24 cellular contexts compared by ENCODE assay signal in genomic region chr2:112693596-112693995, GRCh38. TPM values are rescaled to one million over a fixed set of nuclear protein-coding genes. Genes with fewer than 3 reads are reported as not detected.
DNase-seq lines count a peak whose midpoint lies in the region; ATAC-seq and TF ChIP-seq lines count a peak whose summit lies in the region.
"Had no signal": no experiment of that assay in that cellular context is flagged by ENCODE, and none has a peak within 500 bp of the region (broad histone marks: within the 10 kb centered on the region; RNA-seq: fewer than 3 reads in every experiment).

No MANE protein-coding gene starts in this region.

- H3K9me3 Mint-ChIP-seq in activated CD4-positive, alpha-beta T cell treated with anti-CD3 and anti-CD28 coated beads, Interleukin-2, amount 10 ng/mL, durations not matched to agents 7 days and 5 days = no peaks in the 10 kb centered on the region
- no peaks in the 10 kb centered on the region for H3K9me3 Mint-ChIP-seq in endodermal cell
- no peaks in the 10 kb centered on the region for H3K9me3 Mint-ChIP-seq in stimulated activated memory B cell treated with anti-CD40 and anti-IgM and Interleukin-4, amounts not matched to agents 10 μg/mL and 1 μg/mL and 100 μg/mL, for 72 hours
- H3K9me3 Mint-ChIP-seq: activated T-helper 2 cell treated with anti-CD3 and anti-CD28 coated beads, Interferon-gamma antibody, Interleukin-2, Interleukin-4, amounts not matched to agents 10 μg/mL and 5 μg/mL and 100 μg/mL, durations not matched to agents 14 hours and 24 hours and 36 hours; CD4-positive, alpha-beta T cell; naive B cell had no signal

- TF ChIP-seq EP300 in esophagus muscularis mucosa (IDR thresholded peaks at IDR 0.05) = no peak

- no peaks in the 10 kb centered on the region for H3K36me3 ChIP-seq in Panc1 (ENCODE audit: control insufficient read depth, insufficient read depth, low read length)
- H3K36me3 ChIP-seq in endodermal cell (ENCODE audit: control insufficient read depth, insufficient read depth, low read length) = no peaks in the 10 kb centered on the region
- no peaks in the 10 kb centered on the region for H3K36me3 ChIP-seq in esophagus muscularis mucosa

- TF ChIP-seq POLR2A in esophagus muscularis mucosa (IDR thresholded peaks at IDR 0.05; ENCODE audit: low read depth) = no peak

- intact Hi-C loops in Panc1 (cut with micrococcal nuclease; ENCODE audit: unreplicated experiment) = no loop called here
- intact Hi-C loops in esophagus muscularis mucosa (cut with DNase I) = no loop called here

- DNase-seq in activated CD4-positive, alpha-beta T cell treated with anti-CD3 and anti-CD28 coated beads, Interleukin-2, amount 10 ng/mL, durations not matched to agents 7 days and 5 days = no peak
- DNase-seq in activated CD4-positive, alpha-beta T cell treated with anti-CD3 and anti-CD28 coated beads, Interleukin-2, amount 50 U/mL, for 4 hours = no peak
- DNase-seq in Panc1 (ENCODE audit: low read depth, low spot score) = no peak
- DNase-seq in endodermal cell = no peak
- no peak for DNase-seq in ureter (ENCODE audit: low spot score)
- DNase-seq in esophagus muscularis mucosa (ENCODE audit: extremely low spot score) = no peak
- DNase-seq: CD4-positive, alpha-beta T cell; foreskin melanocyte; hypothalamus; KG1; naive B cell; NCI-H1048; NCI-H2081 treated with DMSO at 0.1 percent for 48 hours; NCI-H510A; posterior cingulate gyrus; Right ventricle myocardium superior had no signal

- BruUV-seq in Panc1 (replicated peaks; lab: Mats Ljungman, UMichigan) = no TSS peak

- H3K9me3 ChIP-seq in Panc1 (ENCODE audit: control insufficient read depth, insufficient read depth, low read depth, low read length) = no peaks in the 10 kb centered on the region
- no peaks in the 10 kb centered on the region for H3K9me3 ChIP-seq in endodermal cell (ENCODE audit: control insufficient read depth, low read length)
- no peaks in the 10 kb centered on the region for H3K9me3 ChIP-seq in esophagus muscularis mucosa

- CTCF ChIA-PET in activated CD4-positive, alpha-beta T cell treated with anti-CD3 and anti-CD28 coated beads, Interleukin-2, amount 10 ng/mL, durations not matched to agents 7 days and 5 days (lab: Charles Lee) = interaction anchor here (1.1 to 3.4 kb wide), 6 partner anchors 8 to 93 kb away, joined by 3 to 27 read pairs (median 8); no protein-coding TSS in a partner anchor
- CTCF ChIA-PET in Panc1 (lab: Charles Lee) = no interaction called here

- H3K27me3 Mint-ChIP-seq in activated CD4-positive, alpha-beta T cell treated with anti-CD3 and anti-CD28 coated beads, Interleukin-2, amount 10 ng/mL, durations not matched to agents 7 days and 5 days = peaks cover under 1% of the 10 kb centered on the region
- no peaks in the 10 kb centered on the region for H3K27me3 Mint-ChIP-seq in endodermal cell (ENCODE audit: insufficient read depth)
- no peaks in the 10 kb centered on the region for H3K27me3 Mint-ChIP-seq in stimulated activated memory B cell treated with anti-CD40 and anti-IgM and Interleukin-4, amounts not matched to agents 10 μg/mL and 1 μg/mL and 100 μg/mL, for 72 hours

- peak overlapping the region; percentile 65 for H3K27ac Mint-ChIP-seq in activated CD4-positive, alpha-beta T cell treated with anti-CD3 and anti-CD28 coated beads, Interleukin-2, amount 10 ng/mL, durations not matched to agents 7 days and 5 days
- H3K27ac Mint-ChIP-seq in endodermal cell = peak overlapping the region; percentile 17
- peak overlapping the region; percentile 62 for H3K27ac Mint-ChIP-seq in stimulated activated memory B cell treated with anti-CD40 and anti-IgM and Interleukin-4, amounts not matched to agents 10 μg/mL and 1 μg/mL and 100 μg/mL, for 72 hours

- H3K4me3 ChIP-seq in Panc1 (ENCODE audit: low read depth in 2 of 2, low read length in 2 of 2) (no peak overlapping the region), endodermal cell (ENCODE audit: low read length) (no peak overlapping the region), esophagus muscularis mucosa (no peak overlapping the region)
- H3K4me3 ChIP-seq: coronary artery had no signal

- in situ Hi-C loops in Panc1 (cut with HindIII; ENCODE audit: low pct_unique_long_range_greater_than_20kb, low sequenced_read_pairs) = no loop called here

- POLR2A ChIA-PET in activated CD4-positive, alpha-beta T cell treated with anti-CD3 and anti-CD28 coated beads, Interleukin-2, amount 10 ng/mL, durations not matched to agents 7 days and 5 days (lab: Charles Lee) = interaction anchor here (0.7 kb wide), 1 partner anchor 11 kb away, joined by 4 read pairs; no protein-coding TSS in a partner anchor
- POLR2A ChIA-PET in Panc1 (lab: Charles Lee) = no interaction called here

- ATAC-seq in Panc1 (no peak), HG03039 (IDR thresholded peaks at IDR 0.05; ENCODE audit: unreplicated experiment) (no peak)
- ATAC-seq in stimulated activated memory B cell treated with anti-CD40 and anti-IgM and Interleukin-4, amounts not matched to agents 10 μg/mL and 1 μg/mL and 100 μg/mL, for 72 hours = no peak

- H3K27me3 ChIP-seq in Panc1 (ENCODE audit: control insufficient read depth, insufficient read depth, low read length) = no peaks in the 10 kb centered on the region
- H3K27me3 ChIP-seq in endodermal cell (ENCODE audit: control insufficient read depth, insufficient read depth, low read length, poor library complexity, severe bottlenecking) = no peaks in the 10 kb centered on the region
- H3K27me3 ChIP-seq in esophagus muscularis mucosa = no peaks in the 10 kb centered on the region

- no peaks in the 10 kb centered on the region for H3K36me3 Mint-ChIP-seq in activated CD4-positive, alpha-beta T cell treated with anti-CD3 and anti-CD28 coated beads, Interleukin-2, amount 10 ng/mL, durations not matched to agents 7 days and 5 days (ENCODE audit: low read depth)
- H3K36me3 Mint-ChIP-seq in endodermal cell (ENCODE audit: low read depth) = no peaks in the 10 kb centered on the region
- no peaks in the 10 kb centered on the region for H3K36me3 Mint-ChIP-seq in stimulated activated memory B cell treated with anti-CD40 and anti-IgM and Interleukin-4, amounts not matched to agents 10 μg/mL and 1 μg/mL and 100 μg/mL, for 72 hours
- H3K36me3 Mint-ChIP-seq: brain, naive B cell had no signal

- H3K4me1 ChIP-seq in Panc1 (ENCODE audit: control insufficient read depth, insufficient read depth, low read length) = peaks cover 23% of the 10 kb centered on the region
- H3K4me1 ChIP-seq in endodermal cell (ENCODE audit: control insufficient read depth, insufficient read depth, low read length) = no peaks in the 10 kb centered on the region
- peaks cover 0 to 8% (median 6%) of the 10 kb centered on the region in 4 donors for H3K4me1 ChIP-seq in esophagus muscularis mucosa

- WGBS in endodermal cell (ENCODE audit: insufficient coverage in 1 of 2, insufficient read length in 1 of 2), 2 experiments = 95 to 96% methylated on average over 5 to 9 of the region's 9 CpGs
- 86% methylated on average over 9 of the region's 9 CpGs for WGBS in esophagus muscularis mucosa

- H3K4me3 Mint-ChIP-seq in activated CD4-positive, alpha-beta T cell treated with anti-CD3 and anti-CD28 coated beads, Interleukin-2, amount 10 ng/mL, durations not matched to agents 7 days and 5 days = no peak overlapping the region
- H3K4me3 Mint-ChIP-seq in endodermal cell = no peak overlapping the region
- no peak overlapping the region for H3K4me3 Mint-ChIP-seq in stimulated activated memory B cell treated with anti-CD40 and anti-IgM and Interleukin-4, amounts not matched to agents 10 μg/mL and 1 μg/mL and 100 μg/mL, for 72 hours
- H3K4me3 Mint-ChIP-seq: brain; CD4-positive, alpha-beta T cell; naive B cell had no signal

- TF ChIP-seq CTCF in Panc1 (IDR thresholded peaks at IDR 0.05) = no peak
- TF ChIP-seq CTCF in endodermal cell (conservative IDR thresholded peaks at IDR 0.05) = no peak
- TF ChIP-seq CTCF in esophagus muscularis mucosa (IDR thresholded peaks at IDR 0.05) = no peak

- H3K9ac ChIP-seq in endodermal cell (ENCODE audit: extremely low read depth, low read length, poor library complexity, severe bottlenecking) = no peak overlapping the region

- H3K27ac ChIP-seq in Panc1 (ENCODE audit: low read length) (peak overlapping the region; percentile 26; the same call in 1 of the 2 replicates), endodermal cell (ENCODE audit: low read depth, low read length) (no peak overlapping the region), esophagus muscularis mucosa (replicated peaks in 1 of 4) (no peak overlapping the region)
- H3K27ac ChIP-seq: coronary artery had no signal

- H3K4me1 Mint-ChIP-seq in activated CD4-positive, alpha-beta T cell treated with anti-CD3 and anti-CD28 coated beads, Interleukin-2, amount 10 ng/mL, durations not matched to agents 7 days and 5 days = peaks cover 34% of the 10 kb centered on the region
- H3K4me1 Mint-ChIP-seq in endodermal cell = peaks cover 12% of the 10 kb centered on the region
- H3K4me1 Mint-ChIP-seq in stimulated activated memory B cell treated with anti-CD40 and anti-IgM and Interleukin-4, amounts not matched to agents 10 μg/mL and 1 μg/mL and 100 μg/mL, for 72 hours = peaks cover 37% of the 10 kb centered on the region

RNA-seq across cellular contexts. Expression of gene NT5DC4, which starts 27.2 kb away (rescaled TPM):
- total RNA-seq in activated CD4-positive, alpha-beta T cell treated with anti-CD3 and anti-CD28 coated beads, Interleukin-2, amount 10 ng/mL, durations not matched to agents 7 days and 5 days = not detected
- total RNA-seq in Panc1 (2021; ENCODE audit: unreplicated experiment) (not detected), endodermal cell (not detected), ureter (not detected), esophagus muscularis mucosa (not detected)
- polyA plus RNA-seq in Panc1 (2012; ENCODE audit: insufficient read length) = not detected
- not detected for polyA plus RNA-seq in endodermal cell (2013, experiment 1 of 2)
- polyA plus RNA-seq in endodermal cell (2013, experiment 2 of 2) = not detected
- total RNA-seq: activated T-helper 2 cell treated with anti-CD3 and anti-CD28 coated beads, Interferon-gamma antibody, Interleukin-2, Interleukin-4, amounts not matched to agents 10 μg/mL and 5 μg/mL and 100 μg/mL, durations not matched to agents 14 hours and 24 hours and 36 hours; CD4-positive, alpha-beta T cell; kidney epithelial cell; Right ventricle myocardium superior; skeletal muscle tissue; T-helper 1 cell treated with Interleukin-12 subunit alpha and Interleukin-12 subunit beta and Interleukin-4 antibody, amounts not matched to agents 30 ng/mL and 1 ng/mL, for 36 hours had no signal

RNA-seq across cellular contexts. Expression of gene SLC20A1, which starts 47.9 kb away (rescaled TPM):
- total RNA-seq in activated CD4-positive, alpha-beta T cell treated with anti-CD3 and anti-CD28 coated beads, Interleukin-2, amount 10 ng/mL, durations not matched to agents 7 days and 5 days = 100 to 1,000 TPM; 165 to 167 TPM
- total RNA-seq in Panc1 (2021; ENCODE audit: unreplicated experiment) = 72.0 TPM
- polyA plus RNA-seq in Panc1 (2012; ENCODE audit: insufficient read length) = 22.8 TPM
- total RNA-seq in endodermal cell = 10 to 100 TPM; 67.3 to 86.7 TPM
- polyA plus RNA-seq in endodermal cell (2013, experiment 1 of 2) = 56.1 TPM
- polyA plus RNA-seq in endodermal cell (2013, experiment 2 of 2) = 47.7 TPM
- total RNA-seq in ureter = 77.2 TPM
- 10 to 100 TPM; 12.0 to 34.1 (median 14.9) TPM for total RNA-seq in esophagus muscularis mucosa
